Comparison of ENCODE assay signal across 17 cellular contexts in genomic region chr14:89607453-89607852, GRCh38.
DNase-seq lines count a peak whose midpoint lies in the region; ATAC-seq and TF ChIP-seq lines count a peak whose summit lies in the region.
"Had no signal": no experiment of that assay in that cellular context is flagged by ENCODE, and none has a peak within 500 bp of the region (broad histone marks: within the 10 kb centered on the region; RNA-seq: fewer than 3 reads in every experiment).

No MANE protein-coding gene starts in this region.

- peaks cover 8% of the 10 kb centered on the region for H3K36me3 Mint-ChIP-seq in chondrocyte (ENCODE audit: low read depth)

- WGBS in GM23248 (ENCODE audit: low coverage in 1 of 2, low lambda C conversion rate in 2 of 2, missing lambda C conversion rate in 2 of 2), 2 experiments = 67 to 72% methylated on average over 6 of the region's 6 CpGs
- 56 to 77% (median 66%) methylated on average over 6 of the region's 6 CpGs for WGBS in psoas muscle, 3 donors

- ATAC-seq in psoas muscle = peak; percentile 49 to 84 (median 73)
- ATAC-seq in HG02970 (IDR thresholded peaks at IDR 0.05; ENCODE audit: low FRiP score, unreplicated experiment) = no peak
- ATAC-seq: CD8-positive, alpha-beta T cell; HepG2 had no signal

- H3K4me1 Mint-ChIP-seq in chondrocyte (ENCODE audit: low read depth) = peaks cover 10% of the 10 kb centered on the region

- no peak overlapping the region for H3K9ac ChIP-seq in GM23248
- H3K9ac ChIP-seq: KMS-11 had no signal

- no peaks in the 10 kb centered on the region for H3K36me3 ChIP-seq in GM23248 (ENCODE audit: low read depth)
- H3K36me3 ChIP-seq in psoas muscle (ENCODE audit: insufficient read depth in 1 of 2, low read depth in 1 of 2) = no peaks in the 10 kb centered on the region
- H3K36me3 ChIP-seq in PC-9 (ENCODE audit: low read depth) = no peaks in the 10 kb centered on the region

- no peaks in the 10 kb centered on the region; the same call in 1 of the 2 replicates for H3K4me1 ChIP-seq in GM23248 (ENCODE audit: insufficient read depth)
- peaks cover 9% of the 10 kb centered on the region for H3K4me1 ChIP-seq in psoas muscle
- H3K4me1 ChIP-seq in PC-9 (replicated peaks; ENCODE audit: insufficient read depth) = no peaks in the 10 kb centered on the region

- H3K27ac ChIP-seq in GM23248 (no peak overlapping the region), psoas muscle (no peak overlapping the region), PC-9 (no peak overlapping the region)
- H3K27ac ChIP-seq: KMS-11 had no signal

- intact Hi-C loops in psoas muscle (cut with DNase I) (no loop called here), PC-9 (cut with micrococcal nuclease; ENCODE audit: unreplicated experiment) (no loop called here)

- no TSS peak for BruUV-seq in PC-9 (replicated peaks; lab: Mats Ljungman, UMichigan)

- H3K27me3 Mint-ChIP-seq in chondrocyte (ENCODE audit: low read depth) = no peaks in the 10 kb centered on the region

- H3K27me3 ChIP-seq in GM23248 (replicated peaks; ENCODE audit: insufficient read depth) (no peaks in the 10 kb centered on the region), psoas muscle (ENCODE audit: insufficient read depth in 3 of 3, low read length in 2 of 3) (no peaks in the 10 kb centered on the region), PC-9 (ENCODE audit: insufficient read depth, low read depth) (peaks cover 32% of the 10 kb centered on the region; the same call in 1 of the 2 replicates)

- in situ Hi-C loops in GM23248 (cut with MboI) = no loop called here

- no peaks in the 10 kb centered on the region for H3K9me2 ChIP-seq in GM23248 (ENCODE audit: insufficient read depth)
- no peaks in the 10 kb centered on the region for H3K9me2 ChIP-seq in PC-9 (ENCODE audit: insufficient read depth)

- no peaks in the 10 kb centered on the region for H3F3A ChIP-seq in GM23248 (ENCODE audit: insufficient read depth)
- no peaks in the 10 kb centered on the region for H3F3A ChIP-seq in PC-9 (ENCODE audit: insufficient read depth, low read depth)

- H4K20me1 ChIP-seq in GM23248 (ENCODE audit: insufficient read depth) (no peaks in the 10 kb centered on the region), PC-9 (ENCODE audit: insufficient read depth) (no peaks in the 10 kb centered on the region)

- POLR2A ChIA-PET in PC-9 (lab: Charles Lee; ENCODE audit: unreplicated experiment) = no interaction called here

- peak; percentile 60 for DNase-seq in EH (ENCODE audit: low read depth)
- peak; percentile 67 for DNase-seq in GM23248
- no peak for DNase-seq in chondrocyte (ENCODE audit: low spot score)
- no peak for DNase-seq in psoas muscle
- no peak for DNase-seq in DMS79 treated with DMSO at 0.1 percent for 48 hours (lab: John Stamatoyannopoulos, UW)
- no peak for DNase-seq in PC-9
- DNase-seq: CD8-positive, alpha-beta T cell; DMS79; GDM1; NCI-H1092 treated with DMSO at 0.1 percent for 48 hours; NCI-H1694 treated with DMSO at 0.1 percent for 48 hours; NCI-H226; NCI-H524 treated with DMSO at 0.1 percent for 48 hours; SIG-M5 had no signal

- H3K4me3 ChIP-seq in GM23248 = no peak overlapping the region
- H3K4me3 ChIP-seq in psoas muscle = no peak overlapping the region
- H3K4me3 ChIP-seq in PC-9 = no peak overlapping the region

- CTCF ChIA-PET in PC-9 (lab: Charles Lee) = no interaction called here

- H3K4me3 Mint-ChIP-seq in chondrocyte (ENCODE audit: unreplicated experiment) = no peak overlapping the region
- H3K4me3 Mint-ChIP-seq: CD8-positive, alpha-beta T cell had no signal

- H3K79me2 ChIP-seq in GM23248 (ENCODE audit: insufficient read depth) = peaks cover 67% of the 10 kb centered on the region
- H3K79me2 ChIP-seq in PC-9 (ENCODE audit: low read depth) = no peaks in the 10 kb centered on the region

- peak overlapping the region; percentile 22 for H3K27ac Mint-ChIP-seq in chondrocyte (ENCODE audit: unreplicated experiment)

- H2AFZ ChIP-seq in GM23248 = no peak overlapping the region
- no peak overlapping the region for H2AFZ ChIP-seq in PC-9

- H3K4me2 ChIP-seq in GM23248 (ENCODE audit: unreplicated experiment) (no peak overlapping the region), PC-9 (no peak overlapping the region)
- H3K4me2 ChIP-seq: KMS-11 had no signal

- H3K9me3 Mint-ChIP-seq in chondrocyte (ENCODE audit: low read depth) = peaks cover 17% of the 10 kb centered on the region

- no peak for TF ChIP-seq CTCF in chondrocyte (IDR thresholded peaks at IDR 0.05)
- no peak for TF ChIP-seq CTCF in psoas muscle (IDR thresholded peaks at IDR 0.05)
- TF ChIP-seq CTCF in PC-9 (conservative IDR thresholded peaks at IDR 0.05) = no peak

- H3K9me3 ChIP-seq in GM23248 (ENCODE audit: low read depth) (no peaks in the 10 kb centered on the region), psoas muscle (peaks cover 9% of the 10 kb centered on the region), PC-9 (ENCODE audit: insufficient read depth, low read depth) (no peaks in the 10 kb centered on the region)

Comparison
In these comparisons a context has a peak if more than half of its experiments do, and no peak if none do; other contexts are left out.
1. DNase-seq: peak in EH (single experiment) and GM23248 (single experiment); none in chondrocyte (single experiment), psoas muscle (0 of 2), DMS79 treated with DMSO at 0.1 percent for 48 hours (single experiment) and PC-9 (0 of 2).